Comparison of ENCODE assay signal across 4 cellular contexts in the genomic region with DNA sequence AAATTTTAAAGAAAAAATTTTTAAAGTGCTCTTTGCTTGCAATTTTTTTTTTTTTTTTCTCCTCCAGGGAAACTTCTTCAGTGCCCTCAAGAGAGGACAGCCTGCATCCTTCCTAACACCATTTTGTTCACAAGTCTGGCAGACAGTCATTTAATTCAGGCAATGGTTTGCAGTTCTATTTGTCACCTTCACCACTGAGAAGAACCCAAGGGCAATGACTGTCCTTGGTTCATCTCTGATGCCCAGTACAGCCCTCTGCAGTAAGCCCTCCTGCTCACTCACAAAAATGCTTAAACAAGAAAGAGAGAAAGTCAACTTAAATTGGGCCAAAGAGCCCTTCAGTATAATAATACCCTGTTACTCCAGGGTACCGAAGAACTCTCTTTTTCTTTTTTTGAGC. TPM values are rescaled to one million over a fixed set of nuclear protein-coding genes. Genes with fewer than 3 reads are reported as not detected.
"Had no signal": no experiment of that assay in that cellular context is flagged by ENCODE, and none has a peak within 500 bp of the region (broad histone marks: within the 10 kb centered on the region; RNA-seq: fewer than 3 reads in every experiment).

No MANE protein-coding gene starts in this region.

- H3K9me3 Mint-ChIP-seq: GM23338, H9 had no signal

- H3K27ac Mint-ChIP-seq: GM23338 had no signal

- H3K4me3 ChIP-seq: GM23338 had no signal

- DNase-seq: H9, HCEC 1CT, IMR-90 had no signal

- H3K4me3 Mint-ChIP-seq: GM23338, H9 had no signal

- ATAC-seq: GM23338 had no signal

RNA-seq across cellular contexts. Expression of a gene that starts 52.4 kb away (rescaled TPM):
- total RNA-seq: IMR-90 had no signal
